Comparison of ENCODE assay signal across 17 cellular contexts in genomic region chr15:28890711-28891495, GRCh38. TPM values are rescaled to one million over a fixed set of nuclear protein-coding genes. Genes with fewer than 3 reads are reported as not detected.
A peak's percentile ranks its signal among the peaks of the same experiment; 100 is the strongest.
DNase-seq lines count a peak whose midpoint lies in the region; ATAC-seq and TF ChIP-seq lines count a peak whose summit lies in the region.
"Had no signal": no experiment of that assay in that cellular context is flagged by ENCODE, and none has a peak within 500 bp of the region (broad histone marks: within the 10 kb centered on the region; RNA-seq: fewer than 3 reads in every experiment).

No MANE protein-coding gene starts in this region.

- peak overlapping the region; percentile 53 to 84 for H3K4me3 Mint-ChIP-seq in activated T-cell treated with anti-CD3 and anti-CD28 coated beads, Interleukin-2, amount 50 U/mL, for 72 hours

- no peaks in the 10 kb centered on the region for H3K27me3 Mint-ChIP-seq in activated T-cell treated with anti-CD3 and anti-CD28 coated beads, Interleukin-2, amount 50 U/mL, for 72 hours (ENCODE audit: low read depth)

- peak; percentile 0 for DNase-seq in Karpas-422
- DNase-seq in activated T-cell treated with anti-CD3 and anti-CD28 coated beads, Interleukin-2, amount 50 U/mL, for 72 hours = peak; percentile 20 to 41
- DNase-seq in fibroblast of pulmonary artery (ENCODE audit: low read depth) = peak; percentile 14
- DNase-seq in NCI-H146 (lab: John Stamatoyannopoulos, UW) = no peak
- DNase-seq in globus pallidus (ENCODE audit: low spot score) = no peak
- DNase-seq: DMS79 treated with DMSO at 0.1 percent for 48 hours, kidney, NCI-H1105 treated with DMSO at 0.1 percent for 48 hours, NCI-H510A had no signal

- peaks cover 5% of the 10 kb centered on the region; the same call in 1 of the 2 replicates for H3K36me3 ChIP-seq in BLaER1
- no peaks in the 10 kb centered on the region for H3K36me3 ChIP-seq in Karpas-422 (ENCODE audit: insufficient read depth, low read length)
- H3K36me3 ChIP-seq: gastroesophageal sphincter had no signal

- H3K36me3 Mint-ChIP-seq in activated T-cell treated with anti-CD3 and anti-CD28 coated beads, Interleukin-2, amount 50 U/mL, for 72 hours (ENCODE audit: insufficient read depth in 2 of 2) = no peaks in the 10 kb centered on the region

- H3K9me3 ChIP-seq in BLaER1 = no peaks in the 10 kb centered on the region
- H3K9me3 ChIP-seq in Karpas-422 (ENCODE audit: low read length) = no peaks in the 10 kb centered on the region
- H3K9me3 ChIP-seq: gastroesophageal sphincter had no signal

- TF ChIP-seq CTCF in fibroblast of pulmonary artery (IDR thresholded peaks at IDR 0.05; ENCODE audit: low read length, missing control alignments) = no peak

- H3K4me3 ChIP-seq in BLaER1 = no peak overlapping the region
- no peak overlapping the region for H3K4me3 ChIP-seq in Karpas-422 (ENCODE audit: low read length)
- no peak overlapping the region for H3K4me3 ChIP-seq in fibroblast of pulmonary artery (replicated peaks; ENCODE audit: low read depth, low read length)
- H3K4me3 ChIP-seq: gastroesophageal sphincter had no signal

- H3K4me2 ChIP-seq in BLaER1 (peak overlapping the region; percentile 61), Karpas-422 (ENCODE audit: low read depth, low read length, poor library complexity, severe bottlenecking) (no peak overlapping the region)

- no peaks in the 10 kb centered on the region for H3K9me2 ChIP-seq in Karpas-422 (replicated peaks; ENCODE audit: insufficient read depth, low read length)

- no peak overlapping the region for H2AFZ ChIP-seq in Karpas-422 (ENCODE audit: low read length)

- 0 out of 2 replicates have a peak overlapping the region, but pooled peaks have one; percentile 16 for H3K9ac ChIP-seq in BLaER1
- H3K9ac ChIP-seq in Karpas-422 (ENCODE audit: low read length) = no peak overlapping the region

- H3K27ac ChIP-seq in BLaER1 (peak overlapping the region; percentile 30), Karpas-422 (ENCODE audit: low read length) (no peak overlapping the region)
- H3K27ac ChIP-seq: gastroesophageal sphincter had no signal

- H3K9me3 Mint-ChIP-seq in activated T-cell treated with anti-CD3 and anti-CD28 coated beads, Interleukin-2, amount 50 U/mL, for 72 hours = no peaks in the 10 kb centered on the region

- H3K27me3 ChIP-seq in BLaER1 (no peaks in the 10 kb centered on the region), Karpas-422 (ENCODE audit: low read length) (no peaks in the 10 kb centered on the region)

- peaks cover 68% of the 10 kb centered on the region for H3K4me1 ChIP-seq in BLaER1
- H3K4me1 ChIP-seq in Karpas-422 (ENCODE audit: low read length) = no peaks in the 10 kb centered on the region

- peak overlapping the region; percentile 92 for H3K27ac Mint-ChIP-seq in activated T-cell treated with anti-CD3 and anti-CD28 coated beads, Interleukin-2, amount 50 U/mL, for 72 hours

- H3K79me2 ChIP-seq in Karpas-422 (ENCODE audit: low read length) = no peaks in the 10 kb centered on the region

- peaks cover 50% of the 10 kb centered on the region for H3K4me1 Mint-ChIP-seq in activated T-cell treated with anti-CD3 and anti-CD28 coated beads, Interleukin-2, amount 50 U/mL, for 72 hours (ENCODE audit: low read depth)

- peak; percentile 45 to 48 for ATAC-seq in activated T-cell treated with anti-CD3 and anti-CD28 coated beads, Interleukin-2, amount 50 U/mL, for 72 hours (replicated peaks in 1 of 2)
- ATAC-seq in GM21619 (IDR thresholded peaks at IDR 0.05; ENCODE audit: unreplicated experiment) = no peak
- ATAC-seq in HG03196 (IDR thresholded peaks at IDR 0.05; ENCODE audit: unreplicated experiment) = no peak
- ATAC-seq: gastroesophageal sphincter had no signal

- H4K20me1 ChIP-seq in BLaER1 = peaks cover 74% of the 10 kb centered on the region
- H4K20me1 ChIP-seq in Karpas-422 (ENCODE audit: insufficient read depth, low read depth, low read length) = no peaks in the 10 kb centered on the region

RNA-seq across cellular contexts. Expression of gene APBA2, which starts 5.1 kb away (rescaled TPM):
- not detected in 2 replicates for total RNA-seq in Karpas-422 (2014; rRNA removed; shearing (Covaris generic); ENCODE audit: low replicate concordance)
- 1 to 10 TPM; 9.1 to 9.8 TPM for total RNA-seq in activated T-cell treated with anti-CD3 and anti-CD28 coated beads, Interleukin-2, amount 50 U/mL, for 72 hours

RNA-seq across cellular contexts. Expression of gene GOLGA6L7, which starts 42.5 kb away (rescaled TPM):
- not detected in 2 replicates for total RNA-seq in Karpas-422 (2014; rRNA removed; shearing (Covaris generic); ENCODE audit: low replicate concordance)
- not detected for total RNA-seq in activated T-cell treated with anti-CD3 and anti-CD28 coated beads, Interleukin-2, amount 50 U/mL, for 72 hours
- total RNA-seq: activated CD8-positive, alpha-beta memory T cell treated with anti-CD3 and anti-CD28 coated beads for 36 hours; aorta; gastroesophageal sphincter; kidney; renal cortical epithelial cell; T-helper 2 cell treated with Interferon-gamma antibody and Interleukin-4, amounts not matched to agents 100 ng/mL and 5 ng/mL, for 36 hours had no signal

Comparison
In these comparisons a context has a peak if more than half of its experiments do, and no peak if none do; other contexts are left out.
1. DNase-seq: peak in Karpas-422 (single experiment), activated T-cell treated with anti-CD3 and anti-CD28 coated beads, Interleukin-2, amount 50 U/mL, for 72 hours (2 of 2) and fibroblast of pulmonary artery (single experiment); none in NCI-H146 (single experiment) and globus pallidus (single experiment).
2. ATAC-seq: peak in activated T-cell treated with anti-CD3 and anti-CD28 coated beads, Interleukin-2, amount 50 U/mL, for 72 hours (2 of 2); none in GM21619 (single experiment) and HG03196 (single experiment).
3. RNA of gene APBA2, which starts 5.1 kb away (total RNA-seq): 9.1 to 9.8 TPM in activated T-cell treated with anti-CD3 and anti-CD28 coated beads, Interleukin-2, amount 50 U/mL, for 72 hours; not detected in Karpas-422; every median in the first group is over 10 times any median in the second.